Comparison of ENCODE assay signal across 1 cellular context in genomic region chr1:172638249-172638648, GRCh38.
TF ChIP-seq lines count a peak whose summit lies in the region.

No MANE protein-coding gene starts in this region.

TF ChIP-seq in IMR-90, 13 proteins besides CTCF, POLR2A, EP300 and RAD21:
- TF ChIP-seq CEBPB (IDR thresholded peaks at IDR 0.05; ENCODE audit: low read depth, low read length): peak; percentile 77; the same call in 1 of the 2 replicates
- no peak for TF ChIP-seq RCOR1 (IDR thresholded peaks at IDR 0.05; ENCODE audit: insufficient replicate concordance, low read length)
